8 cellular contexts compared by ENCODE assay signal in genomic region chr5:37111426-37112382, GRCh38.
DNase-seq lines count a peak whose midpoint lies in the region; ATAC-seq, FAIRE-seq and TF ChIP-seq lines count a peak whose summit lies in the region.

No MANE protein-coding gene starts in this region.

- H3K27ac ChIP-seq in DND-41 (ENCODE audit: low read length) (peak overlapping the region; percentile 94), Karpas-422 (ENCODE audit: low read length) (no peak overlapping the region), H9 (ENCODE audit: insufficient read length, low read depth, low read length) (no peak overlapping the region), right atrium auricular region (no peak overlapping the region)

- H4K20me1 ChIP-seq in DND-41 (ENCODE audit: insufficient read depth, low read length) (no peaks in the 10 kb centered on the region), Karpas-422 (ENCODE audit: insufficient read depth, low read depth, low read length) (no peaks in the 10 kb centered on the region), H9 (ENCODE audit: control insufficient read depth, insufficient read depth, insufficient read length) (no peaks in the 10 kb centered on the region)

- H3K14ac ChIP-seq in H9 (ENCODE audit: insufficient read depth, low read length): no peak overlapping the region

- H3K18ac ChIP-seq in H9 (ENCODE audit: insufficient read length, low read depth, low read length): no peak overlapping the region

- H3K36me3 ChIP-seq in DND-41 (ENCODE audit: insufficient read depth, low read length): peaks cover 58% of the 10 kb centered on the region
- H3K36me3 ChIP-seq in Karpas-422 (ENCODE audit: insufficient read depth, low read length): no peaks in the 10 kb centered on the region
- H3K36me3 ChIP-seq in right atrium auricular region: peaks cover 55% of the 10 kb centered on the region

- H3K79me1 ChIP-seq in H9 (ENCODE audit: insufficient read depth, low read depth, low read length, poor library complexity, severe bottlenecking): no peaks in the 10 kb centered on the region

- WGBS in H9 (ENCODE audit: extremely low coverage, insufficient read length, low lambda C conversion rate): no CpG with 5 or more reads among the region's 4 CpGs

- H3K9me3 Mint-ChIP-seq in activated T-helper 17 cell treated with anti-CD3 and anti-CD28 coated beads, Interleukin-2, amount 50 U/mL, for 72 hours: no peaks in the 10 kb centered on the region
- H3K9me3 Mint-ChIP-seq in H9: no peaks in the 10 kb centered on the region

- H2BK5ac ChIP-seq in H9 (ENCODE audit: insufficient read length, low read length): no peak overlapping the region

- H2AFZ ChIP-seq in DND-41 (ENCODE audit: low read depth, low read length): peak overlapping the region; percentile 59; the same call in 1 of the 2 replicates
- H2AFZ ChIP-seq in Karpas-422 (ENCODE audit: low read length): no peak overlapping the region
- no peak overlapping the region for H2AFZ ChIP-seq in H9 (ENCODE audit: low read length)

- H3K4me1 ChIP-seq in DND-41 (ENCODE audit: insufficient read depth, low read length) (peaks cover 46% of the 10 kb centered on the region), Karpas-422 (ENCODE audit: low read length) (no peaks in the 10 kb centered on the region), H9 (ENCODE audit: insufficient read depth, low read length) (no peaks in the 10 kb centered on the region), right atrium auricular region (no peaks in the 10 kb centered on the region)

- no peak for TF ChIP-seq CTCF in DND-41 (IDR thresholded peaks at IDR 0.05; ENCODE audit: borderline replicate concordance, extremely low read depth, low read length, poor library complexity, severe bottlenecking)
- no peak for TF ChIP-seq CTCF in H9 (conservative IDR thresholded peaks at IDR 0.05)
- TF ChIP-seq CTCF in right atrium auricular region (IDR thresholded peaks at IDR 0.05): no peak

- no peak for TF ChIP-seq POLR2A in H54 (IDR thresholded peaks at IDR 0.05; ENCODE audit: low read depth, low read length)

- H3K9ac ChIP-seq in DND-41 (ENCODE audit: low read depth, low read length): peak overlapping the region; percentile 52
- H3K9ac ChIP-seq in Karpas-422 (ENCODE audit: low read length): no peak overlapping the region
- no peak overlapping the region for H3K9ac ChIP-seq in H9 (ENCODE audit: extremely low read depth, insufficient read length, low read length)

- peaks cover 4% of the 10 kb centered on the region for H3K9me3 ChIP-seq in DND-41 (ENCODE audit: insufficient read depth, low read length, severe bottlenecking)
- no peaks in the 10 kb centered on the region for H3K9me3 ChIP-seq in Karpas-422 (ENCODE audit: low read length)
- no peaks in the 10 kb centered on the region for H3K9me3 ChIP-seq in H9 (ENCODE audit: control insufficient read depth, low read depth, low read length)
- H3K9me3 ChIP-seq in right atrium auricular region: no peaks in the 10 kb centered on the region

- no peak overlapping the region for H4K8ac ChIP-seq in H9 (replicated peaks; ENCODE audit: insufficient read length, low read depth, low read length)

- H3K27me3 Mint-ChIP-seq in activated T-helper 17 cell treated with anti-CD3 and anti-CD28 coated beads, Interleukin-2, amount 50 U/mL, for 72 hours: peaks cover 5% of the 10 kb centered on the region
- H3K27me3 Mint-ChIP-seq in H9 (ENCODE audit: low read depth): no peaks in the 10 kb centered on the region

- H3K4me1 Mint-ChIP-seq in activated T-helper 17 cell treated with anti-CD3 and anti-CD28 coated beads, Interleukin-2, amount 50 U/mL, for 72 hours: peaks cover 27% of the 10 kb centered on the region
- H3K4me1 Mint-ChIP-seq in H9: no peaks in the 10 kb centered on the region

- H3K4me3 ChIP-seq in DND-41 (ENCODE audit: low read depth in 1 of 2, low read length in 2 of 2): peak overlapping the region in 1 of 2 experiments; percentile 25; a peak in 2 of 4 replicates
- no peak overlapping the region for H3K4me3 ChIP-seq in Karpas-422 (ENCODE audit: low read length)
- H3K4me3 ChIP-seq in right atrium auricular region: no peak overlapping the region

- H3K27me3 ChIP-seq in DND-41 (ENCODE audit: insufficient read depth, low read length, poor library complexity) (no peaks in the 10 kb centered on the region), Karpas-422 (ENCODE audit: low read length) (no peaks in the 10 kb centered on the region), H9 (ENCODE audit: insufficient read depth, low read length) (no peaks in the 10 kb centered on the region), right atrium auricular region (no peaks in the 10 kb centered on the region)

- DNase-seq in DND-41 (peak; percentile 66), Karpas-422 (no peak), H9 (no peak), right atrium auricular region (ENCODE audit: low spot score) (no peak), H54 (ENCODE audit: insufficient read length, low spot score) (no peak)

- no peak overlapping the region for H2BK20ac ChIP-seq in H9 (ENCODE audit: low read depth, low read length, poor library complexity, severe bottlenecking)

- no peak overlapping the region for H3T11ph ChIP-seq in H9 (ENCODE audit: low read length)

- H3K79me2 ChIP-seq in DND-41 (ENCODE audit: insufficient read depth, low read length): no peaks in the 10 kb centered on the region
- no peaks in the 10 kb centered on the region for H3K79me2 ChIP-seq in Karpas-422 (ENCODE audit: low read length)
- H3K79me2 ChIP-seq in H9 (ENCODE audit: insufficient read depth, low read length): no peaks in the 10 kb centered on the region

- no peak overlapping the region for H3K56ac ChIP-seq in H9 (ENCODE audit: insufficient read length, low read depth, low read length)

- no peak overlapping the region for H3K23ac ChIP-seq in H9 (ENCODE audit: insufficient read length, low read depth, low read length)

- no peak overlapping the region for H2BK12ac ChIP-seq in H9 (ENCODE audit: insufficient read length, low read depth, low read length)

- no peak overlapping the region for H2BK15ac ChIP-seq in H9 (ENCODE audit: low read depth, low read length)

- H3K27ac Mint-ChIP-seq in activated T-helper 17 cell treated with anti-CD3 and anti-CD28 coated beads, Interleukin-2, amount 50 U/mL, for 72 hours: peak overlapping the region; percentile 86
- H3K27ac Mint-ChIP-seq in H9: no peak overlapping the region

- H3K9me2 ChIP-seq in Karpas-422 (replicated peaks; ENCODE audit: insufficient read depth, low read length): no peaks in the 10 kb centered on the region

- FAIRE-seq in H54 (lab: Jason Lieb, UNC): no peak

- H2AK5ac ChIP-seq in H9 (ENCODE audit: insufficient read length, low read length): no peak overlapping the region

- ATAC-seq in DND-41 (ENCODE audit: insufficient read depth, low read depth) (peak; percentile 86), GM19395 (IDR thresholded peaks at IDR 0.05; ENCODE audit: unreplicated experiment) (peak; percentile 94), HG03196 (IDR thresholded peaks at IDR 0.05; ENCODE audit: unreplicated experiment) (peak; percentile 92)
- peak; percentile 77 for ATAC-seq in activated T-helper 17 cell treated with anti-CD3 and anti-CD28 coated beads, Interleukin-2, amount 50 U/mL, for 72 hours (replicated peaks)

- H3K4ac ChIP-seq in H9 (ENCODE audit: low read depth, low read length): no peak overlapping the region

- no peak overlapping the region for H2BK120ac ChIP-seq in H9 (ENCODE audit: low read depth, low read length, poor library complexity, severe bottlenecking)

- H4K5ac ChIP-seq in H9 (ENCODE audit: insufficient read length, low read depth, low read length): no peak overlapping the region

- no peaks in the 10 kb centered on the region for H3K23me2 ChIP-seq in H9 (ENCODE audit: insufficient read length, low read depth, low read length, poor library complexity, severe bottlenecking)

- H3K4me3 Mint-ChIP-seq in activated T-helper 17 cell treated with anti-CD3 and anti-CD28 coated beads, Interleukin-2, amount 50 U/mL, for 72 hours: peak overlapping the region; percentile 62
- H3K4me3 Mint-ChIP-seq in H9: no peak overlapping the region

- peak overlapping the region; percentile 62 for H3K4me2 ChIP-seq in DND-41 (ENCODE audit: insufficient read depth, low read length)
- H3K4me2 ChIP-seq in Karpas-422 (ENCODE audit: low read depth, low read length, poor library complexity, severe bottlenecking): no peak overlapping the region
- no peak overlapping the region for H3K4me2 ChIP-seq in H9 (ENCODE audit: insufficient read depth, insufficient read length, low read length)

- H3K36me3 Mint-ChIP-seq in activated T-helper 17 cell treated with anti-CD3 and anti-CD28 coated beads, Interleukin-2, amount 50 U/mL, for 72 hours (ENCODE audit: low read depth): peaks cover 43% of the 10 kb centered on the region
- peaks cover 5 to 19% (median 19%) of the 10 kb centered on the region in 3 experiments; a peak in 6 of 7 replicates for H3K36me3 Mint-ChIP-seq in H9 (ENCODE audit: insufficient read depth in 1 of 3, low read depth in 3 of 3)

- no peak overlapping the region for H4K91ac ChIP-seq in H9 (ENCODE audit: insufficient read length, low read depth, low read length)
